In genomic region chr2:127864877-127865276, GRCh38 we compare ENCODE assay signal across 1 cellular context.
TF ChIP-seq lines count a peak whose summit lies in the region.

No MANE protein-coding gene starts in this region.

TF ChIP-seq in GM23338, 12 proteins besides CTCF, POLR2A, EP300 and RAD21 (continued from another document):
- TF ChIP-seq, protein P1, sequence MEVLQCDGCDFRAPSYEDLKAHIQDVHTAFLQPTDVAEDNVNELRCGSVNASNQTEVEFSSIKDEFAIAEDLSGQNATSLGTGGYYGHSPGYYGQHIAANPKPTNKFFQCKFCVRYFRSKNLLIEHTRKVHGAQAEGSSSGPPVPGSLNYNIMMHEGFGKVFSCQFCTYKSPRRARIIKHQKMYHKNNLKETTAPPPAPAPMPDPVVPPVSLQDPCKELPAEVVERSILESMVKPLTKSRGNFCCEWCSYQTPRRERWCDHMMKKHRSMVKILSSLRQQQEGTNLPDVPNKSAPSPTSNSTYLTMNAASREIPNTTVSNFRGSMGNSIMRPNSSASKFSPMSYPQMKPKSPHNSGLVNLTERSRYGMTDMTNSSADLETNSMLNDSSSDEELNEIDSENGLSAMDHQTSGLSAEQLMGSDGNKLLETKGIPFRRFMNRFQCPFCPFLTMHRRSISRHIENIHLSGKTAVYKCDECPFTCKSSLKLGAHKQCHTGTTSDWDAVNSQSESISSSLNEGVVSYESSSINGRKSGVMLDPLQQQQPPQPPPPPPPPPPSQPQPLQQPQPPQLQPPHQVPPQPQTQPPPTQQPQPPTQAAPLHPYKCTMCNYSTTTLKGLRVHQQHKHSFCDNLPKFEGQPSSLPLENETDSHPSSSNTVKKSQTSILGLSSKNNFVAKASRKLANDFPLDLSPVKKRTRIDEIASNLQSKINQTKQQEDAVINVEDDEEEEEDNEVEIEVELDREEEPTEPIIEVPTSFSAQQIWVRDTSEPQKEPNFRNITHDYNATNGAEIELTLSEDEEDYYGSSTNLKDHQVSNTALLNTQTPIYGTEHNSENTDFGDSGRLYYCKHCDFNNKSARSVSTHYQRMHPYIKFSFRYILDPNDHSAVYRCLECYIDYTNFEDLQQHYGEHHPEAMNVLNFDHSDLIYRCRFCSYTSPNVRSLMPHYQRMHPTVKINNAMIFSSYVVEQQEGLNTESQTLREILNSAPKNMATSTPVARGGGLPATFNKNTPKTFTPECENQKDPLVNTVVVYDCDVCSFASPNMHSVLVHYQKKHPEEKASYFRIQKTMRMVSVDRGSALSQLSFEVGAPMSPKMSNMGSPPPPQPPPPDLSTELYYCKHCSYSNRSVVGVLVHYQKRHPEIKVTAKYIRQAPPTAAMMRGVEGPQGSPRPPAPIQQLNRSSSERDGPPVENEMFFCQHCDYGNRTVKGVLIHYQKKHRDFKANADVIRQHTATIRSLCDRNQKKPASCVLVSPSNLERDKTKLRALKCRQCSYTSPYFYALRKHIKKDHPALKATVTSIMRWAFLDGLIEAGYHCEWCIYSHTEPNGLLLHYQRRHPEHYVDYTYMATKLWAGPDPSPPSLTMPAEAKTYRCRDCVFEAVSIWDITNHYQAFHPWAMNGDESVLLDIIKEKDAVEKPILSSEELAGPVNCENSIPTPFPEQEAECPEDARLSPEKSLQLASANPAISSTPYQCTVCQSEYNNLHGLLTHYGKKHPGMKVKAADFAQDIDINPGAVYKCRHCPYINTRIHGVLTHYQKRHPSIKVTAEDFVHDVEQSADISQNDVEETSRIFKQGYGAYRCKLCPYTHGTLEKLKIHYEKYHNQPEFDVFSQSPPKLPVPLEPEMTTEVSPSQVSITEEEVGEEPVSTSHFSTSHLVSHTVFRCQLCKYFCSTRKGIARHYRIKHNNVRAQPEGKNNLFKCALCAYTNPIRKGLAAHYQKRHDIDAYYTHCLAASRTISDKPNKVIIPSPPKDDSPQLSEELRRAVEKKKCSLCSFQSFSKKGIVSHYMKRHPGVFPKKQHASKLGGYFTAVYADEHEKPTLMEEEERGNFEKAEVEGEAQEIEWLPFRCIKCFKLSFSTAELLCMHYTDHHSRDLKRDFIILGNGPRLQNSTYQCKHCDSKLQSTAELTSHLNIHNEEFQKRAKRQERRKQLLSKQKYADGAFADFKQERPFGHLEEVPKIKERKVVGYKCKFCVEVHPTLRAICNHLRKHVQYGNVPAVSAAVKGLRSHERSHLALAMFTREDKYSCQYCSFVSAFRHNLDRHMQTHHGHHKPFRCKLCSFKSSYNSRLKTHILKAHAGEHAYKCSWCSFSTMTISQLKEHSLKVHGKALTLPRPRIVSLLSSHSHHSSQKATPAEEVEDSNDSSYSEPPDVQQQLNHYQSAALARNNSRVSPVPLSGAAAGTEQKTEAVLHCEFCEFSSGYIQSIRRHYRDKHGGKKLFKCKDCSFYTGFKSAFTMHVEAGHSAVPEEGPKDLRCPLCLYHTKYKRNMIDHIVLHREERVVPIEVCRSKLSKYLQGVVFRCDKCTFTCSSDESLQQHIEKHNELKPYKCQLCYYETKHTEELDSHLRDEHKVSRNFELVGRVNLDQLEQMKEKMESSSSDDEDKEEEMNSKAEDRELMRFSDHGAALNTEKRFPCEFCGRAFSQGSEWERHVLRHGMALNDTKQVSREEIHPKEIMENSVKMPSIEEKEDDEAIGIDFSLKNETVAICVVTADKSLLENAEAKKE (CRISPR knock-in tag; IDR thresholded peaks at IDR 0.05), result no peak
- TF ChIP-seq, protein P2, sequence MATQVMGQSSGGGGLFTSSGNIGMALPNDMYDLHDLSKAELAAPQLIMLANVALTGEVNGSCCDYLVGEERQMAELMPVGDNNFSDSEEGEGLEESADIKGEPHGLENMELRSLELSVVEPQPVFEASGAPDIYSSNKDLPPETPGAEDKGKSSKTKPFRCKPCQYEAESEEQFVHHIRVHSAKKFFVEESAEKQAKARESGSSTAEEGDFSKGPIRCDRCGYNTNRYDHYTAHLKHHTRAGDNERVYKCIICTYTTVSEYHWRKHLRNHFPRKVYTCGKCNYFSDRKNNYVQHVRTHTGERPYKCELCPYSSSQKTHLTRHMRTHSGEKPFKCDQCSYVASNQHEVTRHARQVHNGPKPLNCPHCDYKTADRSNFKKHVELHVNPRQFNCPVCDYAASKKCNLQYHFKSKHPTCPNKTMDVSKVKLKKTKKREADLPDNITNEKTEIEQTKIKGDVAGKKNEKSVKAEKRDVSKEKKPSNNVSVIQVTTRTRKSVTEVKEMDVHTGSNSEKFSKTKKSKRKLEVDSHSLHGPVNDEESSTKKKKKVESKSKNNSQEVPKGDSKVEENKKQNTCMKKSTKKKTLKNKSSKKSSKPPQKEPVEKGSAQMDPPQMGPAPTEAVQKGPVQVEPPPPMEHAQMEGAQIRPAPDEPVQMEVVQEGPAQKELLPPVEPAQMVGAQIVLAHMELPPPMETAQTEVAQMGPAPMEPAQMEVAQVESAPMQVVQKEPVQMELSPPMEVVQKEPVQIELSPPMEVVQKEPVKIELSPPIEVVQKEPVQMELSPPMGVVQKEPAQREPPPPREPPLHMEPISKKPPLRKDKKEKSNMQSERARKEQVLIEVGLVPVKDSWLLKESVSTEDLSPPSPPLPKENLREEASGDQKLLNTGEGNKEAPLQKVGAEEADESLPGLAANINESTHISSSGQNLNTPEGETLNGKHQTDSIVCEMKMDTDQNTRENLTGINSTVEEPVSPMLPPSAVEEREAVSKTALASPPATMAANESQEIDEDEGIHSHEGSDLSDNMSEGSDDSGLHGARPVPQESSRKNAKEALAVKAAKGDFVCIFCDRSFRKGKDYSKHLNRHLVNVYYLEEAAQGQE (IDR thresholded peaks at IDR 0.05; ENCODE audit: unreplicated experiment), result no peak
- TF ChIP-seq ZNF331 (CRISPR knock-in tag; IDR thresholded peaks at IDR 0.05; ENCODE audit: low read depth) (no peak), ZNF114 (CRISPR knock-in tag; IDR thresholded peaks at IDR 0.05) (no peak), EZH2phosphoT487 (IDR thresholded peaks at IDR 0.05; ENCODE audit: unreplicated experiment) (no peak), STAT1 (IDR thresholded peaks at IDR 0.05; ENCODE audit: unreplicated experiment) (no peak), EZH2 (IDR thresholded peaks at IDR 0.05; ENCODE audit: low read depth, unreplicated experiment) (no peak)
